In the genomic region with DNA sequence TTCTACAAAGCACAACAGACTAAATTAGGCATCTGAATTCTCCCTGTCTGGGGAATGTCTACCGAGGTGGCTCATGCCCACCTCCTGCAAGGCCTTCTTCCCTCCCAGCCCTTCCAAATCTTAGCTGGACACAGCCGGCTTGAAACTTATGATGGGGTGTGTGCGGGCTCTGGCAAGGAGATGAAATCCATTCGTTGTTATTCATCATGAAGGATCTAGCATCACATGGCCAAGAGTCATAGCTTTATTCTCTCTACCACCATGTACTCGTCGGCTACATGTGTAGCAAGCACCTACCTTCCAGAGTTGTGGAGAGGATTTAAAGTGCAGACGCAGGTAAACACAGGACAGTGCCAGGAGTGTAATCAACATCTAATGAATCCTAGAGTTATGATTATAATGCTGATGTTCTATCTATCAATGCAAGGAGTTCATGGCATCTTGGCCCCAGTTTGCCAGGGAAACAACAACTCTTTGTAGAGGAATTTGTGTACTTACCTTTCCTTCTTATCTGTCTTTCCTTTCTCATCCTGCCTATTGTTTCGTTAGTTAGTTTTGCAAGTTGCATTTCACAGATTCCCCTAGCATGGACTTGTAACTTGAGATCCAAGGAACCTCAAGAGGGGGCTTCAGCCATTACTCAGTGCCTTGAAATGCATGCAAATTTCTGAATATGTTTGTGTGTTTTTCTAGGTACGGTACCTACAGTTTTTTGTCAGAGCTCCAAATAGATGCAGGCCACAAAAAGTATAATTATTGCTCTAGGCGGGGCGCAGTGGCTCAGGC, we compare ENCODE assay signal across 22 cellular contexts.
DNase-seq lines count a peak whose midpoint lies in the region; ATAC-seq and TF ChIP-seq lines count a peak whose summit lies in the region.
"Had no signal": no experiment of that assay in that cellular context is flagged by ENCODE, and none has a peak within 500 bp of the region (broad histone marks: within the 10 kb centered on the region; RNA-seq: fewer than 3 reads in every experiment).

No MANE protein-coding gene starts in this region.

- no peaks in the 10 kb centered on the region for H3K79me2 ChIP-seq in trophoblast cell (ENCODE audit: control insufficient read depth, insufficient read depth, low read length, poor library complexity)

- no peak overlapping the region for H2BK120ac ChIP-seq in trophoblast cell (ENCODE audit: insufficient read depth, low read length, poor library complexity)

- no peak overlapping the region for H2AK5ac ChIP-seq in trophoblast cell (ENCODE audit: low read length)

- ATAC-seq in HG03039 (IDR thresholded peaks at IDR 0.05; ENCODE audit: unreplicated experiment) (no peak), HG02642 (IDR thresholded peaks at IDR 0.05; ENCODE audit: poor library complexity, unreplicated experiment) (no peak)
- ATAC-seq: stimulated activated effector memory CD8-positive, alpha-beta T cell treated with anti-CD3 and anti-CD28 coated beads, Interleukin-12 subunit alpha, Interleukin-12 subunit beta, amount 100 ng/mL, for 72 hours had no signal

- no peak overlapping the region for H3K4ac ChIP-seq in trophoblast cell (ENCODE audit: low read depth, low read length)

- no peak overlapping the region for H2BK12ac ChIP-seq in trophoblast cell (ENCODE audit: low read length)

- H3K9ac ChIP-seq in HUES64 (ENCODE audit: low read depth, low read length) (no peak overlapping the region), trophoblast cell (ENCODE audit: low read length) (no peak overlapping the region)
- H3K9ac ChIP-seq: neural progenitor cell had no signal

- no peak overlapping the region for H3K23ac ChIP-seq in trophoblast cell (ENCODE audit: low read length)

- intact Hi-C loops in dorsolateral prefrontal cortex (cut with DNase I): no loop called here

- H3K79me1 ChIP-seq in trophoblast cell (ENCODE audit: low read length): no peaks in the 10 kb centered on the region

- no peak overlapping the region for H4K12ac ChIP-seq in trophoblast cell (ENCODE audit: low read depth, low read length)

- peak overlapping the region; percentile 62 for H3K27ac ChIP-seq in HUES64 (ENCODE audit: low read depth, low read length)
- H3K27ac ChIP-seq in dorsolateral prefrontal cortex: peak overlapping the region in 51 of 59 donors; percentile 4 to 86 (median 57)
- H3K27ac ChIP-seq in trophoblast cell (ENCODE audit: low read depth, low read length): peak overlapping the region; percentile 23
- H3K27ac ChIP-seq: HL-60, neural progenitor cell, SJCRH30 had no signal

- H3K9me3 ChIP-seq in HUES64 (ENCODE audit: insufficient read depth, low read depth, low read length) (no peaks in the 10 kb centered on the region), trophoblast cell (ENCODE audit: insufficient read depth, low read depth, low read length) (no peaks in the 10 kb centered on the region)
- H3K9me3 ChIP-seq: sigmoid colon, SJCRH30 had no signal

- H4K91ac ChIP-seq in trophoblast cell (ENCODE audit: low read depth, low read length): no peak overlapping the region

- H2AFZ ChIP-seq in trophoblast cell (ENCODE audit: insufficient read depth, low read length, poor library complexity): no peak overlapping the region
- H2AFZ ChIP-seq: neural progenitor cell had no signal

- H4K8ac ChIP-seq in trophoblast cell (ENCODE audit: low read depth, low read length): no peak overlapping the region

- no peak overlapping the region for H3K18ac ChIP-seq in trophoblast cell (ENCODE audit: low read length)

- H3K4me2 ChIP-seq in trophoblast cell (ENCODE audit: low read length): no peak overlapping the region

- H3K36me3 ChIP-seq in HUES64 (ENCODE audit: insufficient read depth, low read length): no peaks in the 10 kb centered on the region
- H3K36me3 ChIP-seq in trophoblast cell (ENCODE audit: control insufficient read depth in 1 of 2, insufficient read depth in 2 of 2, low read length in 2 of 2): no peaks in the 10 kb centered on the region
- H3K36me3 ChIP-seq: neural progenitor cell, sigmoid colon, SJCRH30 had no signal

- H3K27me3 ChIP-seq in HUES64 (ENCODE audit: insufficient read depth, low read length): no peaks in the 10 kb centered on the region
- H3K27me3 ChIP-seq in dorsolateral prefrontal cortex: no peaks in the 10 kb centered on the region
- no peaks in the 10 kb centered on the region for H3K27me3 ChIP-seq in trophoblast cell (ENCODE audit: insufficient read depth, low read length)
- H3K27me3 ChIP-seq: neural progenitor cell, sigmoid colon, SJCRH30 had no signal

- no peak overlapping the region for H2BK5ac ChIP-seq in trophoblast cell (ENCODE audit: low read depth, low read length, poor library complexity)

- no peak overlapping the region for H3K14ac ChIP-seq in trophoblast cell (ENCODE audit: low read length)

- TF ChIP-seq CTCF in dorsolateral prefrontal cortex (IDR thresholded peaks at IDR 0.05 in 54 of 56, conservative IDR thresholded peaks at IDR 0.05 in 2 of 56; ENCODE audit: low read depth in 1 of 56, partially characterized antibody in 56 of 56): no peak

- H3K4me1 ChIP-seq in HUES64 (ENCODE audit: insufficient read depth, low read length) (peaks cover 36% of the 10 kb centered on the region), trophoblast cell (ENCODE audit: control insufficient read depth in 1 of 2, insufficient read depth in 2 of 2, low read length in 2 of 2) (peaks cover 5 to 12% of the 10 kb centered on the region in 2 experiments)
- H3K4me1 ChIP-seq: SJCRH30 had no signal

- DNase-seq in dorsolateral prefrontal cortex (no peak), iPS DF 4.7 (ENCODE audit: extremely low read depth, low spot score) (peak; percentile 69), trophoblast cell (no peak), amniotic stem cell (lab: John Stamatoyannopoulos, UW) (no peak)
- DNase-seq in central memory CD4-positive, alpha-beta T cell: no peak
- DNase-seq: activated CD4-positive, alpha-beta memory T cell treated with anti-CD3 and anti-CD28 coated beads, Interleukin-2, amount 10 ng/mL, durations not matched to agents 7 days and 5 days; activated CD8-positive, alpha-beta memory T cell treated with anti-CD3 and anti-CD28 coated beads, Interleukin-2, amount 50 U/mL, for 48 hours; activated naive CD4-positive, alpha-beta T cell treated with anti-CD3 and anti-CD28 coated beads, Interleukin-2, amount 50 U/mL, for 16 hours; DMS79 treated with DMSO at 0.1 percent for 48 hours; NCI-H1105 treated with DMSO at 0.1 percent for 48 hours; NCI-H2029 treated with DMSO at 0.1 percent for 48 hours; NCI-H226; sigmoid colon; SJCRH30; stimulated activated CD4-positive, alpha-beta T cell treated with anti-CD3 and anti-CD28 coated beads, Interleukin-4, amount 100 ng/mL, for 24 hours; substantia nigra had no signal

- 71% methylated on average over 11 of the region's 11 CpGs for WGBS in HUES64
- WGBS in trophoblast cell (ENCODE audit: extremely low coverage, insufficient coverage, insufficient read length): no CpG with 5 or more reads among the region's 11 CpGs

- no peak overlapping the region for H3K4me3 ChIP-seq in HUES64 (ENCODE audit: low read length)
- no peak overlapping the region for H3K4me3 ChIP-seq in dorsolateral prefrontal cortex
- H3K4me3 ChIP-seq in trophoblast cell (ENCODE audit: low read depth, low read length): no peak overlapping the region
- H3K4me3 ChIP-seq: neural progenitor cell, sigmoid colon, SJCRH30 had no signal
